ENCODE assay signal across 15 cellular contexts in genomic region chr10:57972783-57973182, GRCh38.
"Had no signal": no experiment of that assay in that cellular context is flagged by ENCODE, and none has a peak within 500 bp of the region (broad histone marks: within the 10 kb centered on the region; RNA-seq: fewer than 3 reads in every experiment).

No MANE protein-coding gene starts in this region.

- H3K27me3 ChIP-seq: ascending aorta, sigmoid colon, stomach had no signal

- ATAC-seq: activated CD8-positive, alpha-beta T cell treated with anti-CD3 and anti-CD28 coated beads, Interleukin-2, amount 10 ng/mL, durations not matched to agents 7 days and 5 days; activated T-cell treated with anti-CD3 and anti-CD28 coated beads, Interleukin-2, amount 50 U/mL, for 4 hours; natural killer cell; stimulated activated effector memory CD8-positive, alpha-beta T cell treated with anti-CD3 and anti-CD28 coated beads, Interleukin-12 subunit alpha, Interleukin-12 subunit beta, amount 100 ng/mL, for 72 hours had no signal

- H3K4me3 ChIP-seq: ascending aorta, coronary artery, sigmoid colon, stomach had no signal

- H3K27ac ChIP-seq: ascending aorta, coronary artery, sigmoid colon, stomach had no signal

- H3K36me3 ChIP-seq: ascending aorta, sigmoid colon, stomach had no signal

- DNase-seq: activated CD4-positive, alpha-beta T cell treated with anti-CD3 and anti-CD28 coated beads, Interleukin-2, amount 10 ng/mL, durations not matched to agents 24 days and 14 days; activated CD8-positive, alpha-beta T cell treated with anti-CD3 and anti-CD28 coated beads, Interleukin-2, amount 10 ng/mL, durations not matched to agents 7 days and 5 days; activated naive CD4-positive, alpha-beta T cell treated with anti-CD3 and anti-CD28 coated beads for 36 hours; activated T-cell treated with anti-CD3 and anti-CD28 coated beads, Interleukin-2, amount 50 U/mL, for 4 hours; erythroblast; immature natural killer cell; natural killer cell; posterior cingulate gyrus; sigmoid colon; stimulated activated CD4-positive, alpha-beta T cell treated with anti-CD3 and anti-CD28 coated beads, Interleukin-4, amount 100 ng/mL, for 24 hours; stomach; T1000 had no signal

- H3K9me3 ChIP-seq: ascending aorta, sigmoid colon, stomach had no signal

- H3K4me1 ChIP-seq: ascending aorta, sigmoid colon, stomach had no signal
